In genomic region chr17:83100853-83101391, GRCh38 we compare ENCODE assay signal across 11 cellular contexts. TPM values are rescaled to one million over a fixed set of nuclear protein-coding genes. Genes with fewer than 3 reads are reported as not detected.
A peak's percentile ranks its signal among the peaks of the same experiment; 100 is the strongest.
DNase-seq lines count a peak whose midpoint lies in the region; ATAC-seq and TF ChIP-seq lines count a peak whose summit lies in the region.
"Had no signal": no experiment of that assay in that cellular context is flagged by ENCODE, and none has a peak within 500 bp of the region (broad histone marks: within the 10 kb centered on the region; RNA-seq: fewer than 3 reads in every experiment).

No MANE protein-coding gene starts in this region.

- H3K27me3 ChIP-seq in CD4-positive, alpha-beta T cell (ENCODE audit: control insufficient read depth, insufficient read depth, low read length) = peaks cover 30% of the 10 kb centered on the region
- H3K27me3 ChIP-seq in adrenal gland = no peaks in the 10 kb centered on the region

- H3K27ac Mint-ChIP-seq in stimulated activated naive B cell treated with anti-CD40 and anti-IgM and Interleukin-4, amounts not matched to agents 10 μg/mL and 1 μg/mL and 100 μg/mL, for 72 hours = no peak overlapping the region
- H3K27ac Mint-ChIP-seq in CD4-positive, alpha-beta T cell = no peak overlapping the region
- H3K27ac Mint-ChIP-seq: T-cell had no signal

- H3K36me3 ChIP-seq in adrenal gland (replicated peaks in 1 of 2) = peaks cover 0 to 2% of the 10 kb centered on the region in 2 donors

- CTCF ChIA-PET in CD4-positive, alpha-beta T cell (lab: Charles Lee) = no interaction called here

- H3K9me3 Mint-ChIP-seq in stimulated activated naive B cell treated with anti-CD40 and anti-IgM and Interleukin-4, amounts not matched to agents 10 μg/mL and 1 μg/mL and 100 μg/mL, for 72 hours = no peaks in the 10 kb centered on the region
- no peaks in the 10 kb centered on the region for H3K9me3 Mint-ChIP-seq in CD4-positive, alpha-beta T cell
- H3K9me3 Mint-ChIP-seq: T-cell had no signal

- POLR2A ChIA-PET in CD4-positive, alpha-beta T cell (lab: Charles Lee) = no interaction called here

- no peak overlapping the region for H3K4me3 ChIP-seq in adrenal gland

- H3K27me3 Mint-ChIP-seq in stimulated activated naive B cell treated with anti-CD40 and anti-IgM and Interleukin-4, amounts not matched to agents 10 μg/mL and 1 μg/mL and 100 μg/mL, for 72 hours = peaks cover 10 to 49% of the 10 kb centered on the region in 2 donors
- peaks cover 15% of the 10 kb centered on the region for H3K27me3 Mint-ChIP-seq in CD4-positive, alpha-beta T cell

- ATAC-seq in stimulated activated naive B cell treated with anti-CD40 and anti-IgM and Interleukin-4, amounts not matched to agents 10 μg/mL and 1 μg/mL and 100 μg/mL, for 72 hours (replicated peaks) = peak; percentile 57 to 67
- no peak for ATAC-seq in CD4-positive, alpha-beta T cell (ENCODE audit: poor library complexity)
- no peak for ATAC-seq in GM19023 (IDR thresholded peaks at IDR 0.05; ENCODE audit: unreplicated experiment)

- H3K27ac ChIP-seq in CD4-positive, alpha-beta T cell (ENCODE audit: low read depth, low read length) = no peak overlapping the region
- H3K27ac ChIP-seq in adrenal gland = peak overlapping the region in 1 of 5 donors; percentile 20

- peaks cover 15 to 22% of the 10 kb centered on the region in 2 donors for H3K4me1 ChIP-seq in adrenal gland (replicated peaks in 1 of 2)

- no peak for TF ChIP-seq POLR2A in adrenal gland (IDR thresholded peaks at IDR 0.05)

- peaks cover 4 to 7% of the 10 kb centered on the region in 2 donors for H3K36me3 Mint-ChIP-seq in stimulated activated naive B cell treated with anti-CD40 and anti-IgM and Interleukin-4, amounts not matched to agents 10 μg/mL and 1 μg/mL and 100 μg/mL, for 72 hours
- no peaks in the 10 kb centered on the region for H3K36me3 Mint-ChIP-seq in CD4-positive, alpha-beta T cell (ENCODE audit: low read depth)

- DNase-seq in DMS79 treated with DMSO at 0.1 percent for 48 hours (lab: John Stamatoyannopoulos, UW) (peak; percentile 37), DMS79 (lab: John Stamatoyannopoulos, UW) (no peak), NCI-H345 treated with DMSO at 0.1 percent for 48 hours (lab: John Stamatoyannopoulos, UW; ENCODE audit: unreplicated experiment) (peak; percentile 49), germinal center (ENCODE audit: low spot score) (peak; percentile 79), adrenal gland (no peak)
- DNase-seq in stimulated activated naive B cell treated with anti-CD40 and anti-IgM and Interleukin-4, amounts not matched to agents 10 μg/mL and 1 μg/mL and 100 μg/mL, for 72 hours = no peak
- DNase-seq in CD4-positive, alpha-beta T cell = no peak
- DNase-seq: 8988T, NCI-H1694 treated with DMSO at 0.1 percent for 48 hours, T-cell had no signal

- no peak overlapping the region for H3K4me3 Mint-ChIP-seq in stimulated activated naive B cell treated with anti-CD40 and anti-IgM and Interleukin-4, amounts not matched to agents 10 μg/mL and 1 μg/mL and 100 μg/mL, for 72 hours
- no peak overlapping the region for H3K4me3 Mint-ChIP-seq in CD4-positive, alpha-beta T cell
- H3K4me3 Mint-ChIP-seq: T-cell had no signal

- WGBS in adrenal gland, 4 donors = 59 to 69% (median 66%) methylated on average over 14 to 22 of the region's 22 CpGs; no CpG with 5 or more reads in 1 of the 4 donors

- H3K4me1 Mint-ChIP-seq in stimulated activated naive B cell treated with anti-CD40 and anti-IgM and Interleukin-4, amounts not matched to agents 10 μg/mL and 1 μg/mL and 100 μg/mL, for 72 hours = peaks cover 21 to 41% of the 10 kb centered on the region in 2 donors
- H3K4me1 Mint-ChIP-seq in CD4-positive, alpha-beta T cell (ENCODE audit: low read depth) = no peaks in the 10 kb centered on the region

- intact Hi-C loops in CD4-positive, alpha-beta T cell (cut with DNase I, micrococcal nuclease) = no loop called here
- intact Hi-C loops in adrenal gland (cut with DNase I) = no loop called here

- H3K9me3 ChIP-seq in CD4-positive, alpha-beta T cell (ENCODE audit: control insufficient read depth, low read length) = no peaks in the 10 kb centered on the region
- H3K9me3 ChIP-seq in adrenal gland (replicated peaks in 1 of 3) = no peaks in the 10 kb centered on the region

- TF ChIP-seq CTCF in CD4-positive, alpha-beta T cell (IDR thresholded peaks at IDR 0.05) = no peak
- TF ChIP-seq CTCF in adrenal gland (IDR thresholded peaks at IDR 0.05) = no peak

RNA-seq across cellular contexts. Expression of gene METRNL, which starts 21.5 kb away (rescaled TPM):
- total RNA-seq in CD4-positive, alpha-beta T cell = 10 to 100 TPM; 24.5 to 26.9 TPM
- 10 to 100 TPM; 18.3 to 72.7 (median 32.5) TPM for total RNA-seq in adrenal gland
- polyA plus RNA-seq in adrenal gland = 10 to 100 TPM in 2 of 3 donors, 1 to 10 TPM in 1; 1.9 to 50.8 (median 13.0) TPM

Comparison
In these comparisons a context has a peak if more than half of its experiments do, and no peak if none do; other contexts are left out.
1. DNase-seq: peak in DMS79 treated with DMSO at 0.1 percent for 48 hours (single experiment), NCI-H345 treated with DMSO at 0.1 percent for 48 hours (single experiment) and germinal center (single experiment); none in DMS79 (single experiment), stimulated activated naive B cell treated with anti-CD40 and anti-IgM and Interleukin-4, amounts not matched to agents 10 μg/mL and 1 μg/mL and 100 μg/mL, for 72 hours (single experiment), CD4-positive, alpha-beta T cell (0 of 10) and adrenal gland (0 of 7).
2. ATAC-seq: peak in stimulated activated naive B cell treated with anti-CD40 and anti-IgM and Interleukin-4, amounts not matched to agents 10 μg/mL and 1 μg/mL and 100 μg/mL, for 72 hours (2 of 2); none in CD4-positive, alpha-beta T cell (single experiment) and GM19023 (single experiment).